In the genomic region with DNA sequence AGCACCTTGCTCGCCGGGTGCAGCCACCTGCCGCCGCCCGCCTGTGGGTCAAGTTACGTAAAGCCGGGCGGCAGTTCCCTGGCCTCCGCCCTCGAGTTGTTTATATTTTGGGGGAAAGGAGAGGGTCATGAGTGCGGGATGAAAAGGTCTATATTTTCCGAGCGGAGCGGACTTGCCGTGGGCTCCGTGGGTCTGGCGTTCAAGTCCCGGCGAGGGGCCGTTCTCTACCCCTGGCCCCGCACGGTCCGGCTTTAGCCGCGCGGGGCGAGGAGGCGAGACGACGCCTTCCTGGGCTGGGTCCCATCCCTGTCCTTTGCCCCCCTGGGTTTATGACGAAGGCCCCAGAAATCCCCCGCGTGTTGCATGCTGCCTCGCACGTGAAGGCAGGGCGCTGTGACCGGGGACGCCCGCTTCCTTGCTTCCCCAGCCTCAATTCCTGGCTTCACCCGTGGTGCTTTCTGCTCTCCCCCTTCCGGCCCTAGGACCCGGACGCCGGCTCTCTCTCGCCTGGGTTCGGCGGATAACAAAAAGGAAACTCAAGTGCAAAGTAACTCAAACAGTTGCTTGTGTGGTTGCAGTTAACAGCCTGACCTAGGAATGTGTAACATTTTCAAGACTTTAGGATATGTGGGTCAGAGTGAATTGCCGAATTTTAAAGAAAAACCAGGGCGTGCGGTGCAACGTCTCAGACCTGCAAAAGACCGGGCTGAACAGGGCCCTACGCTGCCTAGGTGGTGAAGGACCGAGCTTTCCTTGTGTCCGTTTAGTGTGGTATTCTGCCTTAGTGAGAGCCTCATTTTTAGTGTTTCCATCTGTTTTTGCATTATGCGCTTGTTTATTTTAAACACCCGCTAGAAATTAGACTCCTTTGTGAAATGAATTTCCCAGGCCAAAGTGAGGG, we compare ENCODE assay signal across 8 cellular contexts.
A peak's percentile ranks its signal among the peaks of the same experiment; 100 is the strongest.
DNase-seq lines count a peak whose midpoint lies in the region; ATAC-seq and TF ChIP-seq lines count a peak whose summit lies in the region.

No MANE protein-coding gene starts in this region.

- no peak for TF ChIP-seq CTCF in GM13977 (IDR thresholded peaks at IDR 0.05; ENCODE audit: extremely low read depth, insufficient read depth, missing control alignments)

- TF ChIP-seq POLR2A in erythroblast (IDR thresholded peaks at IDR 0.05; ENCODE audit: low read length) = no peak

- no peaks in the 10 kb centered on the region for H3K27me3 ChIP-seq in muscle layer of colon (ENCODE audit: control insufficient read depth in 1 of 2, insufficient read depth in 2 of 2, low read length in 2 of 2)

- peak; percentile 8 for ATAC-seq in HG02884 (IDR thresholded peaks at IDR 0.05; ENCODE audit: unreplicated experiment)

- peak overlapping the region; percentile 68 for H3K9ac ChIP-seq in muscle layer of colon (ENCODE audit: low read length)

- DNase-seq in GM13977 (ENCODE audit: low spot score) = peak; percentile 48
- peak; percentile 74 for DNase-seq in NCI-H748 (lab: John Stamatoyannopoulos, UW; ENCODE audit: unreplicated experiment)
- DNase-seq in activated T-cell treated with anti-CD3 and anti-CD28 coated beads for 1 hour (ENCODE audit: low read depth) = peak; percentile 27
- peak; percentile 70 to 84 for DNase-seq in erythroblast (lab: John Stamatoyannopoulos, UW)
- DNase-seq in stimulated activated CD8-positive, alpha-beta memory T cell treated with anti-CD3 and anti-CD28 coated beads, Interleukin-7, amount 100 ng/mL, for 48 hours (ENCODE audit: extremely low read depth in 1 of 2, low read depth in 1 of 2) = peak; percentile 14 to 37
- no peak for DNase-seq in NCI-H128 (lab: John Stamatoyannopoulos, UW; ENCODE audit: unreplicated experiment)

- in situ Hi-C loops in GM13977 (cut with MboI; ENCODE audit: low pct_unique_long_range_greater_than_20kb, low sequenced_read_pairs, unreplicated experiment) = no loop called here

- H3K36me3 ChIP-seq in muscle layer of colon (ENCODE audit: insufficient read depth, low read length) = no peaks in the 10 kb centered on the region

- no peaks in the 10 kb centered on the region for H3K9me3 ChIP-seq in muscle layer of colon (ENCODE audit: low read length)

- peak overlapping the region; percentile 54 for H3K27ac ChIP-seq in muscle layer of colon (ENCODE audit: low read depth, low read length)

- peaks cover 12% of the 10 kb centered on the region for H3K4me1 ChIP-seq in muscle layer of colon (ENCODE audit: insufficient read depth, low read length)

- H3K4me3 ChIP-seq in muscle layer of colon (ENCODE audit: low read depth in 1 of 2, low read length in 2 of 2) = peak overlapping the region; percentile 76 to 89
